Comparison of ENCODE assay signal across 27 cellular contexts in genomic region chr1:173082913-173083312, GRCh38. TPM values are rescaled to one million over a fixed set of nuclear protein-coding genes. Genes with fewer than 3 reads are reported as not detected.
"Had no signal": no experiment of that assay in that cellular context is flagged by ENCODE, and none has a peak within 500 bp of the region (broad histone marks: within the 10 kb centered on the region; RNA-seq: fewer than 3 reads in every experiment).

No MANE protein-coding gene starts in this region.

- H3K27ac Mint-ChIP-seq: effector memory CD8-positive, alpha-beta T cell; memory B cell; natural killer cell had no signal

- H3K4me2 ChIP-seq: smooth muscle cell had no signal

- H3K9ac ChIP-seq: parathyroid adenoma had no signal

- H3K4me1 Mint-ChIP-seq: memory B cell, natural killer cell, neural crest cell had no signal

- H2AFZ ChIP-seq: parathyroid adenoma had no signal

- H3K79me2 ChIP-seq: parathyroid adenoma had no signal

- H3K36me3 ChIP-seq: esophagus squamous epithelium, neutrophil, right atrium auricular region, stomach, thyroid gland, vagina had no signal

- H3K27me3 Mint-ChIP-seq: effector memory CD8-positive, alpha-beta T cell; memory B cell; progenitor cell of endocrine pancreas had no signal

- DNase-seq: cortex of kidney; effector memory CD8-positive, alpha-beta T cell; erythroblast; esophagus squamous epithelium; head of caudate nucleus; kidney; natural killer cell; stimulated activated CD4-positive, alpha-beta T cell treated with anti-CD3 and anti-CD28 coated beads, Interleukin-12 subunit alpha, Interleukin-12 subunit beta, amount 100 ng/mL, for 4 hours; stimulated activated CD4-positive, alpha-beta T cell treated with anti-CD3 and anti-CD28 coated beads, Interleukin-1b, Interleukin-23, amount 100 ng/mL, for 48 hours; stimulated activated CD4-positive, alpha-beta T cell treated with anti-CD3 and anti-CD28 coated beads, Interleukin-4, amount 100 ng/mL, for 1 hour; stimulated activated CD8-positive, alpha-beta memory T cell treated with anti-CD3 and anti-CD28 coated beads, Interleukin-4, amount 100 ng/mL, for 48 hours; stimulated activated naive CD4-positive, alpha-beta T cell; stomach; thyroid gland; trophoblast cell had no signal

- H3K4me3 Mint-ChIP-seq: effector memory CD8-positive, alpha-beta T cell; memory B cell; natural killer cell; neural crest cell had no signal

- H3K27me3 ChIP-seq: esophagus squamous epithelium, neutrophil, right atrium auricular region, stomach, thyroid gland, vagina had no signal

- H3K36me3 Mint-ChIP-seq: memory B cell, natural killer cell had no signal

- H3K9me3 ChIP-seq: esophagus squamous epithelium, neutrophil, right atrium auricular region, stomach, thyroid gland, vagina had no signal

- H3K4me1 ChIP-seq: esophagus squamous epithelium, parathyroid adenoma, right atrium auricular region, stomach, thyroid gland, vagina had no signal

- H3K9me3 Mint-ChIP-seq: effector memory CD8-positive, alpha-beta T cell; natural killer cell had no signal

- H3K4me3 ChIP-seq: esophagus squamous epithelium, lung, right atrium auricular region, smooth muscle cell, stomach, thyroid gland, vagina had no signal

- ATAC-seq: effector memory CD8-positive, alpha-beta T cell; left lobe of liver; natural killer cell; sciatic nerve had no signal

RNA-seq across cellular contexts. Expression of gene TNFSF18, which starts 32.2 kb away (rescaled TPM):
- total RNA-seq: kidney, neural crest cell, progenitor cell of endocrine pancreas, right atrium auricular region, smooth muscle cell, stomach, thyroid gland, ureter, vagina had no signal
